In genomic region chr2:219245899-219246230, GRCh38 we compare ENCODE assay signal across 8 cellular contexts. TPM values are rescaled to one million over a fixed set of nuclear protein-coding genes. Genes with fewer than 3 reads are reported as not detected.
A peak's percentile ranks its signal among the peaks of the same experiment; 100 is the strongest.
DNase-seq lines count a peak whose midpoint lies in the region; ATAC-seq and TF ChIP-seq lines count a peak whose summit lies in the region.

No MANE protein-coding gene starts in this region.

- H3K9me3 ChIP-seq in BLaER1, result no peaks in the 10 kb centered on the region

- H3K4me3 ChIP-seq in BLaER1 (peak overlapping the region; percentile 94), LNCaP clone FGC (ENCODE audit: low read depth, low read length) (peak overlapping the region; percentile 92)

- peak in 1 of 3 donors; percentile 3 for ATAC-seq in natural killer cell
- ATAC-seq in GM18519 (IDR thresholded peaks at IDR 0.05; ENCODE audit: low FRiP score, unreplicated experiment), result no peak
- ATAC-seq in GM18873 (IDR thresholded peaks at IDR 0.05; ENCODE audit: low FRiP score, unreplicated experiment), result no peak

- 0 out of 2 replicates have a peak, but pooled peaks cover 5% of the 10 kb centered on the region for H4K20me1 ChIP-seq in BLaER1

- H3K27ac ChIP-seq in BLaER1, result peak overlapping the region; percentile 94

- peaks cover 17% of the 10 kb centered on the region; the same call in 1 of the 2 replicates for H3K36me3 ChIP-seq in BLaER1

- H3K4me1 ChIP-seq in BLaER1, result peaks cover 63% of the 10 kb centered on the region

- DNase-seq in LNCaP clone FGC (ENCODE audit: low read depth), result no peak
- no peak for DNase-seq in natural killer cell
- no peak for DNase-seq in SKM-1 treated with dmso at 0.1 percent for 144 hours (lab: John Stamatoyannopoulos, UW; ENCODE audit: unreplicated experiment)
- DNase-seq in NCI-H1092 (lab: John Stamatoyannopoulos, UW), result no peak

- TF ChIP-seq CTCF in LNCaP clone FGC (IDR thresholded peaks at IDR 0.05; ENCODE audit: control insufficient read depth, extremely low read depth, insufficient read depth) (no peak), natural killer cell (IDR thresholded peaks at IDR 0.05) (no peak)

- no peaks in the 10 kb centered on the region for H3K27me3 ChIP-seq in BLaER1

- H3K4me2 ChIP-seq in BLaER1, result peak overlapping the region; percentile 98

- no peaks in the 10 kb centered on the region for H3K9me3 Mint-ChIP-seq in dendritic cell treated with granulocyte-macrophage colony-stimulating factor and Interleukin-4, amounts not matched to agents 40 ng/mL and 50 ng/mL, for 4 days
- no peaks in the 10 kb centered on the region for H3K9me3 Mint-ChIP-seq in natural killer cell

- H3K36me3 Mint-ChIP-seq in dendritic cell treated with granulocyte-macrophage colony-stimulating factor and Interleukin-4, amounts not matched to agents 40 ng/mL and 50 ng/mL, for 4 days (ENCODE audit: low read depth), result peaks cover 60% of the 10 kb centered on the region
- no peaks in the 10 kb centered on the region for H3K36me3 Mint-ChIP-seq in natural killer cell

- H3K4me3 Mint-ChIP-seq in dendritic cell treated with granulocyte-macrophage colony-stimulating factor and Interleukin-4, amounts not matched to agents 40 ng/mL and 50 ng/mL, for 4 days, result peak overlapping the region; percentile 85
- peak overlapping the region; percentile 94 for H3K4me3 Mint-ChIP-seq in natural killer cell

- H3K27me3 Mint-ChIP-seq in dendritic cell treated with granulocyte-macrophage colony-stimulating factor and Interleukin-4, amounts not matched to agents 40 ng/mL and 50 ng/mL, for 4 days, result no peaks in the 10 kb centered on the region
- no peaks in the 10 kb centered on the region for H3K27me3 Mint-ChIP-seq in natural killer cell (ENCODE audit: low read depth in 2 of 2)

- H3K27ac Mint-ChIP-seq in dendritic cell treated with granulocyte-macrophage colony-stimulating factor and Interleukin-4, amounts not matched to agents 40 ng/mL and 50 ng/mL, for 4 days, result peak overlapping the region; percentile 90
- peak overlapping the region; percentile 86 to 98 for H3K27ac Mint-ChIP-seq in natural killer cell

- peak overlapping the region; percentile 94 for H3K9ac ChIP-seq in BLaER1

- intact Hi-C loops in dendritic cell treated with granulocyte-macrophage colony-stimulating factor and Interleukin-4, amounts not matched to agents 40 ng/mL and 50 ng/mL, for 4 days (cut with micrococcal nuclease), result loop anchor here (1.0 to 2.0 kb wide), 2 partner anchors 17 to 40 kb away; partner anchors contain the start of genes ANKZF1, ATG9A and ZFAND2B
- intact Hi-C loops in natural killer cell (cut with micrococcal nuclease), result loop anchor here (1.0 to 2.0 kb wide), 2 partner anchors 7 to 17 kb away; partner anchors contain the start of genes ANKZF1, ATG9A, TUBA4A and TUBA4B

- peaks cover 70% of the 10 kb centered on the region for H3K4me1 Mint-ChIP-seq in dendritic cell treated with granulocyte-macrophage colony-stimulating factor and Interleukin-4, amounts not matched to agents 40 ng/mL and 50 ng/mL, for 4 days (ENCODE audit: low read depth)
- peaks cover 50 to 66% of the 10 kb centered on the region in 2 donors for H3K4me1 Mint-ChIP-seq in natural killer cell

RNA-seq across cellular contexts. Expression of gene STK16, which starts 0.6 kb away (rescaled TPM):
- 10 to 100 TPM; 28.7 to 32.5 (median 32.4) TPM for total RNA-seq in natural killer cell

RNA-seq across cellular contexts. Expression of gene GLB1L, which starts 0.6 kb away (rescaled TPM):
- total RNA-seq in natural killer cell, result 1 to 10 TPM; 4.3 to 7.7 (median 4.5) TPM

RNA-seq across cellular contexts. Expression of gene TUBA4B, which starts 7.2 kb away (rescaled TPM):
- not detected for total RNA-seq in natural killer cell

RNA-seq across cellular contexts. Expression of gene TUBA4A, which starts 7.9 kb away (rescaled TPM):
- total RNA-seq in natural killer cell, result 100 to 1,000 TPM; 145 to 188 (median 146) TPM

RNA-seq across cellular contexts. Expression of gene ANKZF1, which starts 16.3 kb away (rescaled TPM):
- total RNA-seq in natural killer cell, result 100 to 1,000 TPM; 100 to 148 (median 117) TPM
